In the genomic region with DNA sequence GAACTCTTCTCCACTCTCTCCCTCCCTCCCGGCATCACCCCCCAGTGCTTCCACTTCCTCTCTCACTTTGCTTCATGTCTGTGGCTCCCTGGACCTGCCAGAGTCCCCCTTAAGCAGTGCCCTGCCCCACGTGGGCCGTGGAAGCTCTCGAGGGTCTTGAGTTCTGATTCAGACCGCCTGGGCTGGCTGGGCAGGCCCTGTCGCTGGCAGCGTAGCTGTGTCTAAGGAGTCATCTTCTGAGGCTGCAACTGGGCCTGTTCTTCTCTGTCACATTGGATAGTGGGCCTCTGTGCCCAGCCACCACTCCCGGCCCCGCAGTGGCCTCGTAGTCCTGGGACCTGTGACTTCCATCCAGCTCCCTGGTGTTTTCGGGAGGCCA, we compare ENCODE assay signal across 22 cellular contexts. TPM values are rescaled to one million over a fixed set of nuclear protein-coding genes. Genes with fewer than 3 reads are reported as not detected.
DNase-seq lines count a peak whose midpoint lies in the region; ATAC-seq, FAIRE-seq and TF ChIP-seq lines count a peak whose summit lies in the region.
"Had no signal": no experiment of that assay in that cellular context is flagged by ENCODE, and none has a peak within 500 bp of the region (broad histone marks: within the 10 kb centered on the region; RNA-seq: fewer than 3 reads in every experiment).

No MANE protein-coding gene starts in this region.

- H3K79me2 ChIP-seq in astrocyte (ENCODE audit: insufficient read depth, low read length) (no peaks in the 10 kb centered on the region), neural progenitor cell (ENCODE audit: low read depth) (no peaks in the 10 kb centered on the region)

- no peak for FAIRE-seq in astrocyte (lab: Jason Lieb, UNC)
- FAIRE-seq: G401.6, GM19239, K562 had no signal

- DNase-seq in T-helper 1 cell (no peak), astrocyte (ENCODE audit: low read depth) (no peak), neural progenitor cell (ENCODE audit: low spot score) (no peak), NCI-H2196 treated with DMSO at 0.1 percent for 48 hours (lab: John Stamatoyannopoulos, UW; ENCODE audit: unreplicated experiment) (no peak), pons (ENCODE audit: low spot score) (no peak)
- DNase-seq: AML-193; CD4-positive, CD25-positive, alpha-beta regulatory T cell; COR-L47; GOT3; NCI-H1092 treated with DMSO at 0.1 percent for 48 hours; NCI-H146; NCI-H2029 treated with DMSO at 0.1 percent for 48 hours; NCI-H2171; NCI-H446 treated with DMSO at 0.1 percent for 48 hours; SHP77 treated with DMSO at 0.1 percent for 48 hours had no signal

- H3K4me2 ChIP-seq in astrocyte (ENCODE audit: low read length) (no peak overlapping the region), neural progenitor cell (no peak overlapping the region)

- no peak for TF ChIP-seq CTCF in astrocyte (IDR thresholded peaks at IDR 0.05; ENCODE audit: insufficient read depth, low read depth, low read length)
- no peak for TF ChIP-seq CTCF in gastroesophageal sphincter (IDR thresholded peaks at IDR 0.05)
- no peak for TF ChIP-seq CTCF in neural progenitor cell (IDR thresholded peaks at IDR 0.05)

- H3K36me3 ChIP-seq in astrocyte (ENCODE audit: insufficient read depth, low read length): peaks cover 2% of the 10 kb centered on the region
- H3K36me3 ChIP-seq in gastroesophageal sphincter: peaks cover 0 to 81% of the 10 kb centered on the region in 2 donors
- H3K36me3 ChIP-seq in neural progenitor cell: no peaks in the 10 kb centered on the region

- H3K27ac ChIP-seq in astrocyte (ENCODE audit: low read depth, low read length): no peak overlapping the region
- peak overlapping the region in 3 of 4 donors; percentile 25 to 51 (median 36) for H3K27ac ChIP-seq in gastroesophageal sphincter
- H3K27ac ChIP-seq in neural progenitor cell: no peak overlapping the region
- H3K27ac ChIP-seq: 22Rv1 had no signal

- TF ChIP-seq EP300 in gastroesophageal sphincter (IDR thresholded peaks at IDR 0.05): no peak

- H3K4me3 Mint-ChIP-seq in T-helper 1 cell treated with Interleukin-12 subunit alpha and Interleukin-12 subunit beta and Interleukin-4 antibody, amounts not matched to agents 30 μg/mL and 1 μg/mL, for 36 hours: no peak overlapping the region
- H3K4me3 Mint-ChIP-seq in astrocyte (ENCODE audit: unreplicated experiment) (no peak overlapping the region), neural progenitor cell (no peak overlapping the region)
- H3K4me3 Mint-ChIP-seq: CD4-positive, CD25-positive, alpha-beta regulatory T cell had no signal

- no peak overlapping the region for H3K9ac ChIP-seq in astrocyte (ENCODE audit: low read length)
- no peak overlapping the region for H3K9ac ChIP-seq in neural progenitor cell

- no peaks in the 10 kb centered on the region for H3K9me3 Mint-ChIP-seq in T-helper 1 cell treated with Interleukin-12 subunit alpha and Interleukin-12 subunit beta and Interleukin-4 antibody, amounts not matched to agents 30 μg/mL and 1 μg/mL, for 36 hours
- H3K9me3 Mint-ChIP-seq in astrocyte (ENCODE audit: unreplicated experiment): no peaks in the 10 kb centered on the region
- H3K9me3 Mint-ChIP-seq in neural progenitor cell: no peaks in the 10 kb centered on the region
- H3K9me3 Mint-ChIP-seq: CD4-positive, CD25-positive, alpha-beta regulatory T cell had no signal

- H3F3A ChIP-seq in neural progenitor cell (ENCODE audit: low read depth): peaks cover 4% of the 10 kb centered on the region

- WGBS in gastroesophageal sphincter (ENCODE audit: low coverage in 1 of 2), 2 donors: 54% methylated on average over 4 of the region's 11 CpGs; no CpG with 5 or more reads in 1 of the 2 donors

- no peaks in the 10 kb centered on the region for H3K4me1 ChIP-seq in astrocyte (ENCODE audit: insufficient read depth, low read length)
- peaks cover 0 to 43% (median 17%) of the 10 kb centered on the region in 3 donors for H3K4me1 ChIP-seq in gastroesophageal sphincter
- H3K4me1 ChIP-seq in neural progenitor cell: peaks cover 10% of the 10 kb centered on the region

- no peak for ATAC-seq in gastroesophageal sphincter
- ATAC-seq in HG03196 (IDR thresholded peaks at IDR 0.05; ENCODE audit: unreplicated experiment): no peak

- H3K4me3 ChIP-seq in astrocyte (ENCODE audit: insufficient read depth, low read depth, low read length) (no peak overlapping the region), gastroesophageal sphincter (no peak overlapping the region), neural progenitor cell (no peak overlapping the region)
- H3K4me3 ChIP-seq: K562 had no signal

- H3K9me3 ChIP-seq in astrocyte (ENCODE audit: insufficient read depth, low read depth, low read length) (no peaks in the 10 kb centered on the region), gastroesophageal sphincter (no peaks in the 10 kb centered on the region), neural progenitor cell (ENCODE audit: low read depth) (no peaks in the 10 kb centered on the region)

- no peak for TF ChIP-seq POLR2A in gastroesophageal sphincter (IDR thresholded peaks at IDR 0.05)

- H4K20me1 ChIP-seq in astrocyte (ENCODE audit: insufficient read depth, low read length): peaks cover 25% of the 10 kb centered on the region
- no peaks in the 10 kb centered on the region for H4K20me1 ChIP-seq in neural progenitor cell (ENCODE audit: low read depth)

- peak overlapping the region; percentile 26 for H3K27ac Mint-ChIP-seq in T-helper 1 cell treated with Interleukin-12 subunit alpha and Interleukin-12 subunit beta and Interleukin-4 antibody, amounts not matched to agents 30 μg/mL and 1 μg/mL, for 36 hours
- H3K27ac Mint-ChIP-seq in astrocyte (ENCODE audit: unreplicated experiment) (peak overlapping the region; percentile 53), neural progenitor cell (peak overlapping the region; percentile 29)
- H3K27ac Mint-ChIP-seq: CD4-positive, CD25-positive, alpha-beta regulatory T cell had no signal

- H3K36me3 Mint-ChIP-seq in T-helper 1 cell treated with Interleukin-12 subunit alpha and Interleukin-12 subunit beta and Interleukin-4 antibody, amounts not matched to agents 30 μg/mL and 1 μg/mL, for 36 hours (ENCODE audit: low read depth): peaks cover 1% of the 10 kb centered on the region
- H3K36me3 Mint-ChIP-seq in astrocyte (ENCODE audit: low read depth, unreplicated experiment) (peaks cover 14% of the 10 kb centered on the region), neural progenitor cell (peaks cover 1% of the 10 kb centered on the region)

- H3K27me3 ChIP-seq in astrocyte (ENCODE audit: insufficient read depth, low read length) (no peaks in the 10 kb centered on the region), gastroesophageal sphincter (no peaks in the 10 kb centered on the region), neural progenitor cell (no peaks in the 10 kb centered on the region)

- H3K27me3 Mint-ChIP-seq in T-helper 1 cell treated with Interleukin-12 subunit alpha and Interleukin-12 subunit beta and Interleukin-4 antibody, amounts not matched to agents 30 μg/mL and 1 μg/mL, for 36 hours (ENCODE audit: low read depth): no peaks in the 10 kb centered on the region
- H3K27me3 Mint-ChIP-seq in astrocyte (ENCODE audit: low read depth, unreplicated experiment) (no peaks in the 10 kb centered on the region), neural progenitor cell (ENCODE audit: insufficient read depth, low read depth) (peaks cover 4% of the 10 kb centered on the region)
- H3K27me3 Mint-ChIP-seq: CD4-positive, CD25-positive, alpha-beta regulatory T cell had no signal

- no peak overlapping the region for H2AFZ ChIP-seq in astrocyte (ENCODE audit: low read depth, low read length)
- H2AFZ ChIP-seq in neural progenitor cell (replicated peaks): no peak overlapping the region

- no peaks in the 10 kb centered on the region for H3K4me1 Mint-ChIP-seq in T-helper 1 cell treated with Interleukin-12 subunit alpha and Interleukin-12 subunit beta and Interleukin-4 antibody, amounts not matched to agents 30 μg/mL and 1 μg/mL, for 36 hours (ENCODE audit: low read depth)
- H3K4me1 Mint-ChIP-seq in astrocyte (ENCODE audit: low read depth, unreplicated experiment): peaks cover 2% of the 10 kb centered on the region
- peaks cover 18% of the 10 kb centered on the region for H3K4me1 Mint-ChIP-seq in neural progenitor cell
- H3K4me1 Mint-ChIP-seq: CD4-positive, CD25-positive, alpha-beta regulatory T cell had no signal

RNA-seq across cellular contexts. Expression of a gene that starts 30.7 kb away (rescaled TPM):
- total RNA-seq in astrocyte (22.5 and 29.1 TPM in 2 replicates), gastroesophageal sphincter (10 to 100 TPM; 11.8 to 12.7 (median 12.3) TPM), neural progenitor cell (ENCODE audit: low replicate concordance) (2.2 and 11.1 TPM in 2 replicates)

RNA-seq across cellular contexts. Expression of a gene that starts 32.9 kb away (rescaled TPM):
- total RNA-seq in astrocyte (51.8 and 62.1 TPM in 2 replicates), gastroesophageal sphincter (10 to 100 TPM; 32.9 to 58.6 (median 47.4) TPM), neural progenitor cell (ENCODE audit: low replicate concordance) (39.0 and 70.7 TPM in 2 replicates)

RNA-seq across cellular contexts. Expression of a gene that starts 33.9 kb away (rescaled TPM):
- total RNA-seq in astrocyte: 36.4 and 37.6 TPM in 2 replicates
- total RNA-seq in gastroesophageal sphincter: 10 to 100 TPM; 25.0 to 58.3 (median 46.5) TPM
- total RNA-seq in neural progenitor cell (ENCODE audit: low replicate concordance): 42.2 and 55.0 TPM in 2 replicates

Comparison
In these comparisons a context has a peak if more than half of its experiments do, and no peak if none do; other contexts are left out.
1. H3K27ac ChIP-seq: peak in gastroesophageal sphincter (3 of 4); none in astrocyte (single experiment) and neural progenitor cell (single experiment).
2. Peak in every context shown above with its lines, with median percentiles within 50 percentile points of each other: H3K27ac Mint-ChIP-seq.